In the genomic region with DNA sequence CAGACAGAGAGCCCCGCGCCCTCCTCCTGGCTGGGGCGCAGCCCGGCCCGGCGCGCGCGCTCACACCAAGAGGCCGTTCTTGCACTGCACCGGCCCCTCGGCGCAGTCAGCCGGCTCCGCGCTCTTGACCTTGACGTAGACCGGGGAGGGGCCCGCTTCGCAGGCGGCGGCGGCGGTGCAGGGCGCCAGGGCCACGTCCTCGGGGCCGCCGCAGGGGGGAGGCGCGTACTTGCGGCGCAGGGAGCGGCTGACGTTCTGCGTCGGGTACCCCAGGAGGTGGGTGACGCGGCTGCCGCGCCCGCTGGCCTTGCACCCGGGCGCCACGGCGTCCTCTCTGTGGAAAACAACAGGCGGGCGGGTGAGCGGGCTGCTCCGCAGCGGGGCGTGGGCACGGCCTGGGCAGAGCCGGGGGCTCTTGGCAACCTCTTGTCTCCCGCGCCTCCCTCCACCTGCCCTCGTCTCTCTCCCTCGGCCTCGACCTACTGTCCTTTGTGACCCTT, we compare ENCODE assay signal across 8 cellular contexts. TPM values are rescaled to one million over a fixed set of nuclear protein-coding genes. Genes with fewer than 3 reads are reported as not detected.
DNase-seq lines count a peak whose midpoint lies in the region; ATAC-seq, FAIRE-seq and TF ChIP-seq lines count a peak whose summit lies in the region.

No MANE protein-coding gene starts in this region.

- POLR2A ChIA-PET in GM12878 (lab: Charles Lee) = no interaction called here

- no peaks in the 10 kb centered on the region for H3K9me3 ChIP-seq in GM12878 (replicated peaks; ENCODE audit: control insufficient read depth, insufficient read depth, low read length)
- H3K9me3 ChIP-seq in vagina = no peaks in the 10 kb centered on the region

- ATAC-seq in GM12878 = peak; percentile 93

- SMC1A ChIA-PET in GM12878 (lab: Charles Lee; ENCODE audit: uncharacterized antibody, unreplicated experiment) = no interaction called here

- DNase-seq in Daoy (ENCODE audit: low read depth) = peak; percentile 87
- peak; percentile 66 for DNase-seq in GOT3 (lab: John Stamatoyannopoulos, UW)
- DNase-seq in MV-4-11 (lab: John Stamatoyannopoulos, UW) = peak; percentile 53
- DNase-seq in UCSD-AML1 (lab: John Stamatoyannopoulos, UW; ENCODE audit: unreplicated experiment) = peak; percentile 57
- DNase-seq in GM12878 (ENCODE audit: low read depth, low spot score) = no peak
- peak in 48 of 51 donors; percentile 15 to 87 (median 62) for DNase-seq in hypothalamus (lab: John Stamatoyannopoulos, UW)
- DNase-seq in retinal pigment epithelial cell (ENCODE audit: low read depth) = peak; percentile 62
- no peak for DNase-seq in vagina (ENCODE audit: extremely low spot score in 2 of 2)

- no peaks in the 10 kb centered on the region for H4K20me1 ChIP-seq in GM12878 (ENCODE audit: control insufficient read depth, insufficient read depth)

- H3K4me3 ChIP-seq in GM12878 (peak overlapping the region; percentile 55), retinal pigment epithelial cell (ENCODE audit: low read length) (peak overlapping the region; percentile 60), vagina (peak overlapping the region; percentile 63 to 87)

- RAD21 ChIA-PET in GM12878 (lab: Charles Lee; ENCODE audit: unreplicated experiment) = no interaction called here

- no peak for TF ChIP-seq CTCF in GM12878 (IDR thresholded peaks at IDR 0.05 in 2 of 3, conservative IDR thresholded peaks at IDR 0.05 in 1 of 3; ENCODE audit: control insufficient read depth in 2 of 3, extremely low read depth in 1 of 3, insufficient read depth in 1 of 3, low read depth in 3 of 3, low read length in 3 of 3)
- TF ChIP-seq CTCF in retinal pigment epithelial cell (conservative IDR thresholded peaks at IDR 0.05; ENCODE audit: low read depth, low read length) = no peak
- peak in 1 of 3 experiments; percentile 18 for TF ChIP-seq CTCF in vagina (IDR thresholded peaks at IDR 0.05)

- intact Hi-C loops in GM12878 (cut with micrococcal nuclease; ENCODE audit: unreplicated experiment) (no loop called here), vagina (cut with DNase I) (loop anchor here (5.0 kb wide), 1 partner anchor 73 kb away; a partner anchor contains a TSS)

- TF ChIP-seq RAD21 in GM12878 (IDR thresholded peaks at IDR 0.05; ENCODE audit: insufficient read depth, low read depth, low read length) = no peak

- BruUV-seq in GM12878 (replicated peaks; lab: Mats Ljungman, UMichigan) = no TSS peak

- peak overlapping the region; percentile 36; the same call in 1 of the 2 replicates for H3K9ac ChIP-seq in GM12878 (ENCODE audit: control insufficient read depth, insufficient read depth, low read length)

- in situ Hi-C loops in GM12878 (cut with MboI) = no loop called here

- peaks cover 2 to 4% of the 10 kb centered on the region in 2 experiments; a peak in 3 of 4 replicates for H3K27me3 ChIP-seq in GM12878 (replicated peaks in 1 of 2; ENCODE audit: control insufficient read depth in 2 of 2, insufficient read depth in 2 of 2, low read length in 1 of 2)
- no peaks in the 10 kb centered on the region for H3K27me3 ChIP-seq in vagina

- FAIRE-seq in GM12878 (lab: Jason Lieb, UNC) = no peak

- H3K36me3 ChIP-seq in GM12878 (ENCODE audit: control insufficient read depth in 2 of 2, insufficient read depth in 2 of 2, low read length in 1 of 2) (no peaks in the 10 kb centered on the region), vagina (no peaks in the 10 kb centered on the region)

- H3K79me2 ChIP-seq in GM12878 (ENCODE audit: control insufficient read depth, insufficient read depth, low read length) = no peaks in the 10 kb centered on the region

- H3K4me1 ChIP-seq in GM12878 (ENCODE audit: control insufficient read depth, insufficient read depth, low read length) = no peaks in the 10 kb centered on the region
- H3K4me1 ChIP-seq in vagina = peaks cover 40% of the 10 kb centered on the region

- WGBS in GM12878 (ENCODE audit: insufficient coverage, insufficient replicate concordance, low lambda C conversion rate, missing lambda C conversion rate) = 1% methylated on average over 59 of the region's 59 CpGs

- H2AFZ ChIP-seq in GM12878 (ENCODE audit: control insufficient read depth, low read depth, low read length) = peak overlapping the region; percentile 54

- CTCF ChIA-PET in GM12878 (lab: Yijun Ruan, JAX) = no interaction called here

- H3K27ac ChIP-seq in GM12878 (ENCODE audit: control insufficient read depth, insufficient read depth) (no peak overlapping the region), vagina (peak overlapping the region; percentile 92)

- peak overlapping the region; percentile 79 for H3K4me2 ChIP-seq in GM12878 (ENCODE audit: control insufficient read depth, insufficient read depth)

- peak; percentile 23; the same call in 1 of the 2 replicates for TF ChIP-seq POLR2A in GM12878 (IDR thresholded peaks at IDR 0.05; ENCODE audit: low read depth, low read length)
- peak in 1 of 2 donors; percentile 66 for TF ChIP-seq POLR2A in vagina (IDR thresholded peaks at IDR 0.05)

- no peak for TF ChIP-seq EP300 in GM12878 (IDR thresholded peaks at IDR 0.05; ENCODE audit: borderline replicate concordance in 1 of 2, control insufficient read depth in 1 of 2, low read depth in 2 of 2, low read length in 2 of 2)

RNA-seq across cellular contexts. Expression of a gene that starts 7.7 kb away (rescaled TPM):
- not detected in 2 replicates for total RNA-seq in Daoy (2014; rRNA removed; shearing (Covaris generic))
- not detected in 2 replicates for total RNA-seq in GM12878 (2013; cell fraction: nucleolus; rRNA removed)
- total RNA-seq in GM12878 (2014; rRNA removed) = not detected in 2 replicates
- not detected in 2 replicates for total RNA-seq in GM12878 (2014; rRNA removed; fragmentation: Illumina TruSeq; extraction: Trizol)
- not detected in 2 replicates for total RNA-seq in GM12878 (2021)
- not detected for polyA plus RNA-seq in GM12878 (2011; ENCODE audit: low read depth)
- polyA plus RNA-seq in GM12878 (2011; rRNA removed) = not detected in 2 replicates
- not detected in 2 replicates for polyA plus RNA-seq in GM12878 (2011; cell fraction: cytosol; rRNA removed)
- 0.09 TPM in 1 of 2 replicates, not detected in the other for polyA plus RNA-seq in GM12878 (2011; cell fraction: nucleus; rRNA removed)
- 0.07 TPM in 1 of 2 replicates, not detected in the other for polyA plus RNA-seq in GM12878 (2012)
- not detected in 2 replicates for polyA plus RNA-seq in GM12878 (2014; fragmentation: Illumina TruSeq; extraction: Trizol)
- polyA plus RNA-seq in GM12878 (2014; fragmentation: Nextera tagmentation; extraction: Ambion mirVana) = not detected
- not detected in 2 replicates for polyA plus RNA-seq in GM12878 (2014; rRNA removed)
- polyA plus RNA-seq in GM12878 (2016; fragmentation: Nextera tagmentation; extraction: Ambion mirVana) = not detected
- polyA minus RNA-seq in GM12878 (2011; rRNA and poly(A)+ RNA removed) = not detected in 2 replicates
- polyA minus RNA-seq in GM12878 (2011; cell fraction: cytosol; rRNA and poly(A)+ RNA removed) = not detected in 2 replicates
- polyA minus RNA-seq in GM12878 (2011; cell fraction: nucleus; rRNA and poly(A)+ RNA removed) = not detected in 2 replicates
- total RNA-seq in vagina = not detected

RNA-seq across cellular contexts. Expression of a gene that starts 28.1 kb away (rescaled TPM):
- total RNA-seq in Daoy (2014; rRNA removed; shearing (Covaris generic)) = 0.18 and 0.63 TPM in 2 replicates
- total RNA-seq in GM12878 (2013; cell fraction: nucleolus; rRNA removed) = 0.61 TPM in 1 of 2 replicates, not detected in the other
- total RNA-seq in GM12878 (2014; rRNA removed) = 0.06 TPM in 1 of 2 replicates, not detected in the other
- 0.05 TPM in 1 of 2 replicates, not detected in the other for total RNA-seq in GM12878 (2014; rRNA removed; fragmentation: Illumina TruSeq; extraction: Trizol)
- 0.08 TPM in 1 of 2 replicates, not detected in the other for total RNA-seq in GM12878 (2021)
- polyA plus RNA-seq in GM12878 (2011; ENCODE audit: low read depth) = not detected
- polyA plus RNA-seq in GM12878 (2011; rRNA removed) = 0.26 and 0.69 TPM in 2 replicates
- polyA plus RNA-seq in GM12878 (2011; cell fraction: cytosol; rRNA removed) = 0.66 and 0.79 TPM in 2 replicates
- polyA plus RNA-seq in GM12878 (2011; cell fraction: nucleus; rRNA removed) = 0.37 and 0.67 TPM in 2 replicates
- 0.10 TPM in 1 of 2 replicates, not detected in the other for polyA plus RNA-seq in GM12878 (2012)
- 0.21 TPM in 1 of 2 replicates, not detected in the other for polyA plus RNA-seq in GM12878 (2014; fragmentation: Illumina TruSeq; extraction: Trizol)
- polyA plus RNA-seq in GM12878 (2014; fragmentation: Nextera tagmentation; extraction: Ambion mirVana) = under 1 TPM; 0.04 to 0.10 TPM
- 0.14 and 0.26 TPM in 2 replicates for polyA plus RNA-seq in GM12878 (2014; rRNA removed)
- polyA plus RNA-seq in GM12878 (2016; fragmentation: Nextera tagmentation; extraction: Ambion mirVana) = under 1 TPM in 1 of 2 experiments, not detected in 1; 0.07 TPM
- polyA minus RNA-seq in GM12878 (2011; rRNA and poly(A)+ RNA removed) = 0.15 and 0.73 TPM in 2 replicates
- polyA minus RNA-seq in GM12878 (2011; cell fraction: cytosol; rRNA and poly(A)+ RNA removed) = not detected in 2 replicates
- polyA minus RNA-seq in GM12878 (2011; cell fraction: nucleus; rRNA and poly(A)+ RNA removed) = 0.12 and 0.77 TPM in 2 replicates
- 1.5 TPM for total RNA-seq in vagina

RNA-seq across cellular contexts. Expression of a gene that starts 45.2 kb away (rescaled TPM):
- total RNA-seq in Daoy (2014; rRNA removed; shearing (Covaris generic)) = 0.46 and 1.7 TPM in 2 replicates
- total RNA-seq in GM12878 (2013; cell fraction: nucleolus; rRNA removed) = 2.3 and 2.7 TPM in 2 replicates
- total RNA-seq in GM12878 (2014; rRNA removed) (0.33 and 0.56 TPM in 2 replicates), GM12878 (2014; rRNA removed; fragmentation: Illumina TruSeq; extraction: Trizol) (0.72 and 0.78 TPM in 2 replicates), GM12878 (2021) (0.64 and 0.93 TPM in 2 replicates), vagina (not detected)
- polyA plus RNA-seq in GM12878 (2011; ENCODE audit: low read depth) = 1.2 TPM
- polyA plus RNA-seq in GM12878 (2011; rRNA removed) (0.69 and 1.1 TPM in 2 replicates), GM12878 (2014; fragmentation: Illumina TruSeq; extraction: Trizol) (0.73 and 0.89 TPM in 2 replicates), GM12878 (2014; fragmentation: Nextera tagmentation; extraction: Ambion mirVana) (under 1 TPM; 0.43 to 0.46 TPM), GM12878 (2014; rRNA removed) (0.82 and 0.91 TPM in 2 replicates), GM12878 (2016; fragmentation: Nextera tagmentation; extraction: Ambion mirVana) (under 1 TPM; 0.58 to 0.91 TPM)
- polyA plus RNA-seq in GM12878 (2011; cell fraction: cytosol; rRNA removed) = 0.28 and 0.37 TPM in 2 replicates
- 1.0 and 1.5 TPM in 2 replicates for polyA plus RNA-seq in GM12878 (2011; cell fraction: nucleus; rRNA removed)
- polyA plus RNA-seq in GM12878 (2012) = 0.74 and 0.87 TPM in 2 replicates
- polyA minus RNA-seq in GM12878 (2011; rRNA and poly(A)+ RNA removed) = 0.37 and 0.72 TPM in 2 replicates
- not detected in 2 replicates for polyA minus RNA-seq in GM12878 (2011; cell fraction: cytosol; rRNA and poly(A)+ RNA removed)
- polyA minus RNA-seq in GM12878 (2011; cell fraction: nucleus; rRNA and poly(A)+ RNA removed) = 0.24 and 0.29 TPM in 2 replicates

RNA-seq across cellular contexts. Expression of a gene that starts 52.6 kb away (rescaled TPM):
- total RNA-seq in Daoy (2014; rRNA removed; shearing (Covaris generic)) = not detected in 2 replicates
- total RNA-seq in GM12878 (2013; cell fraction: nucleolus; rRNA removed) = not detected in 2 replicates
- 0.11 and 0.60 TPM in 2 replicates for total RNA-seq in GM12878 (2014; rRNA removed)
- total RNA-seq in GM12878 (2014; rRNA removed; fragmentation: Illumina TruSeq; extraction: Trizol) = not detected in 2 replicates
- 0.11 TPM in 1 of 2 replicates, not detected in the other for total RNA-seq in GM12878 (2021)
- polyA plus RNA-seq in GM12878 (2011; ENCODE audit: low read depth) = not detected
- 0.16 and 0.17 TPM in 2 replicates for polyA plus RNA-seq in GM12878 (2011; rRNA removed)
- polyA plus RNA-seq in GM12878 (2011; cell fraction: cytosol; rRNA removed) = 0.18 and 0.46 TPM in 2 replicates
- 0.35 and 0.37 TPM in 2 replicates for polyA plus RNA-seq in GM12878 (2011; cell fraction: nucleus; rRNA removed)
- polyA plus RNA-seq in GM12878 (2012) = not detected in 2 replicates
- 0.04 TPM in 1 of 2 replicates, not detected in the other for polyA plus RNA-seq in GM12878 (2014; fragmentation: Illumina TruSeq; extraction: Trizol)
- not detected for polyA plus RNA-seq in GM12878 (2014; fragmentation: Nextera tagmentation; extraction: Ambion mirVana)
- not detected in 2 replicates for polyA plus RNA-seq in GM12878 (2014; rRNA removed)
- polyA plus RNA-seq in GM12878 (2016; fragmentation: Nextera tagmentation; extraction: Ambion mirVana) = not detected
- not detected in 2 replicates for polyA minus RNA-seq in GM12878 (2011; rRNA and poly(A)+ RNA removed)
- not detected in 2 replicates for polyA minus RNA-seq in GM12878 (2011; cell fraction: cytosol; rRNA and poly(A)+ RNA removed)
- polyA minus RNA-seq in GM12878 (2011; cell fraction: nucleus; rRNA and poly(A)+ RNA removed) = 0.36 and 0.38 TPM in 2 replicates
- not detected for total RNA-seq in vagina

Comparison
In these comparisons a context has a peak if more than half of its experiments do, and no peak if none do; other contexts are left out.
1. DNase-seq: peak in Daoy (single experiment), GOT3 (single experiment), MV-4-11 (single experiment), UCSD-AML1 (single experiment), hypothalamus (48 of 51) and retinal pigment epithelial cell (single experiment); none in GM12878 (single experiment) and vagina (0 of 2).
2. Peak in every context shown above with its lines, with median percentiles within 50 percentile points of each other: H3K4me3 ChIP-seq.